Comparison of ENCODE assay signal across 24 cellular contexts in the genomic region with DNA sequence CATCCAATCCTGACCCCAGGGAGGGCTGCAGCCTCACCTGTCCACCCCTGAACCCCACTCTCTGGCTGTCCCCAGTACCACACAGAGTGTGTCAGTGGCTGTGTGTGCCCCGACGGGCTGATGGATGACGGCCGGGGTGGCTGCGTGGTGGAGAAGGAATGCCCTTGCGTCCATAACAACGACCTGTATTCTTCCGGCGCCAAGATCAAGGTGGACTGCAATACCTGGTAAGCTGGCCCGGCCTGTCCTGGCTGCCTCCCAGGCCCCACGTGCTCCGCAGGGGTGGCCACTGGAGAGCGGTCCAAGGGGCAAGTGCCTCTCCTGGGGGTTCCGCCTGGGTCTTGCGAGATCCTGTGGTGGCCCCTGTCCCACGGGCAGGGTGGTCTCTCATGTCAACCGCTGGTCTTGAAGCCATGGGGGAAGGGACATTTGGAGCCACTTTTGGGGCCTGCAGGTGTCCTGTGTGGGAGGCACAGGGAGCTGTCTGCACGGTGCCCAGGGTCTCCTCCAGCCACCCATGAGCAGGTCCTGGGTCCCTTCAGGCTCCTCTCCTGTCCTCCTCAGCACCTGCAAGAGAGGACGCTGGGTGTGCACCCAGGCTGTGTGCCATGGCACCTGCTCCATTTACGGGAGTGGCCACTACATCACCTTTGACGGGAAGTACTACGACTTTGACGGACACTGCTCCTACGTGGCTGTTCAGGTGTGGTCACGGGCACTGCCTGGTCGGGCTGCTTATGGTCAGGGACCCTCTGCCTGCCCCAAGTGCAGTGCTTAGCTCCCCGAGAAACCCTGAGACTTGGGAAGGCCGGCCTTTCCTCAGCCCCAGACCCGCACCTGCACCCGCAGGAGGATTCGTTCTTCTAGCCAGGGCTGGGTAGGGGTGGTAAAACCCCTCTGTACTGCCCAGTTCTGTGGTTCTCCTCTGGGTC. TPM values are rescaled to one million over a fixed set of nuclear protein-coding genes. Genes with fewer than 3 reads are reported as not detected.
DNase-seq lines count a peak whose midpoint lies in the region; ATAC-seq and TF ChIP-seq lines count a peak whose summit lies in the region.
"Had no signal": no experiment of that assay in that cellular context is flagged by ENCODE, and none has a peak within 500 bp of the region (broad histone marks: within the 10 kb centered on the region; RNA-seq: fewer than 3 reads in every experiment).

No MANE protein-coding gene starts in this region.

- H3K27me3 ChIP-seq in spleen (replicated peaks in 1 of 7) (peaks cover 0 to 34% (median 0%) of the 10 kb centered on the region in 7 donors), uterus (no peaks in the 10 kb centered on the region)
- H3K27me3 ChIP-seq: brain microvascular endothelial cell had no signal

- no peaks in the 10 kb centered on the region for H3K9me3 ChIP-seq in spleen
- H3K9me3 ChIP-seq in uterus = no peaks in the 10 kb centered on the region
- H3K9me3 ChIP-seq: SK-N-SH had no signal

- H3K36me3 Mint-ChIP-seq in WTC11 (peaks cover 6% of the 10 kb centered on the region; the same call in 1 of the 2 replicates), mesothelial cell of epicardium (no peaks in the 10 kb centered on the region)

- intact Hi-C loops in Right ventricle myocardium superior (cut with DNase I) = no loop called here
- intact Hi-C loops in spleen (cut with DNase I; ENCODE audit: low total_unique reads) = no loop called here
- intact Hi-C loops in uterus (cut with DNase I; ENCODE audit: low total_unique reads) = no loop called here

- H3K4me3 ChIP-seq in spleen = no peak overlapping the region
- H3K4me3 ChIP-seq in uterus = no peak overlapping the region
- H3K4me3 ChIP-seq: smooth muscle cell had no signal

- H3K27ac ChIP-seq in spleen (no peak overlapping the region), uterus (no peak overlapping the region)
- H3K27ac ChIP-seq: brain microvascular endothelial cell, RWPE1 had no signal

- H3K4me1 Mint-ChIP-seq in WTC11 (no peaks in the 10 kb centered on the region), mesothelial cell of epicardium (no peaks in the 10 kb centered on the region)
- H3K4me1 Mint-ChIP-seq: activated CD4-positive, alpha-beta T cell treated with anti-CD3 and anti-CD28 coated beads for 36 hours; neural crest cell had no signal

- CTCF ChIA-PET in WTC11 (lab: Charles Lee) = no interaction called here

- 86 to 93% (median 89%) methylated on average over 16 to 31 of the region's 31 CpGs for WGBS in spleen, 5 donors

- H3K36me3 ChIP-seq in spleen (no peaks in the 10 kb centered on the region), uterus (no peaks in the 10 kb centered on the region)
- H3K36me3 ChIP-seq: brain microvascular endothelial cell had no signal

- peak; percentile 5 for DNase-seq in WTC11 (ENCODE audit: low spot score)
- DNase-seq in Right ventricle myocardium superior = peak; percentile 32
- peak; percentile 13 to 31 for DNase-seq in mesothelial cell of epicardium (ENCODE audit: low spot score in 2 of 2, unreplicated experiment in 2 of 2)
- peak; percentile 58 for DNase-seq in spleen
- no peak for DNase-seq in HuH-7 (ENCODE audit: low spot score)
- no peak for DNase-seq in NCI-H1694 (lab: John Stamatoyannopoulos, UW)
- DNase-seq in uterus = no peak
- DNase-seq: activated gamma-delta T cell, brain microvascular endothelial cell, C1 segment of cervical spinal cord, DND-41, hypothalamus, SK-N-SH, trophoblast cell had no signal

- TF ChIP-seq POLR2A in spleen (IDR thresholded peaks at IDR 0.05) (no peak), uterus (IDR thresholded peaks at IDR 0.05) (no peak)

- H3K27me3 Mint-ChIP-seq in WTC11 (ENCODE audit: low read depth) (no peaks in the 10 kb centered on the region; the same call in none of the 2 replicates), mesothelial cell of epicardium (ENCODE audit: low read depth) (no peaks in the 10 kb centered on the region)
- H3K27me3 Mint-ChIP-seq: activated CD4-positive, alpha-beta T cell treated with anti-CD3 and anti-CD28 coated beads for 36 hours had no signal

- H3K4me3 Mint-ChIP-seq in WTC11 = no peak overlapping the region
- H3K4me3 Mint-ChIP-seq in mesothelial cell of epicardium = no peak overlapping the region
- H3K4me3 Mint-ChIP-seq: activated CD4-positive, alpha-beta T cell treated with anti-CD3 and anti-CD28 coated beads for 36 hours; neural crest cell had no signal

- H3K9me3 Mint-ChIP-seq in WTC11 (peaks cover 8% of the 10 kb centered on the region), mesothelial cell of epicardium (peaks cover 2% of the 10 kb centered on the region)

- TF ChIP-seq CTCF in WTC11 (IDR thresholded peaks at IDR 0.05) (no peak), mesothelial cell of epicardium (IDR thresholded peaks at IDR 0.05; ENCODE audit: unreplicated experiment) (no peak), spleen (IDR thresholded peaks at IDR 0.05 in 8 of 11, conservative IDR thresholded peaks at IDR 0.05 in 3 of 11) (no peak), uterus (IDR thresholded peaks at IDR 0.05) (no peak)

- POLR2A ChIA-PET in WTC11 (lab: Charles Lee) = no interaction called here

- H3K27ac Mint-ChIP-seq in WTC11 = no peak overlapping the region
- no peak overlapping the region for H3K27ac Mint-ChIP-seq in mesothelial cell of epicardium
- H3K27ac Mint-ChIP-seq: activated CD4-positive, alpha-beta T cell treated with anti-CD3 and anti-CD28 coated beads for 36 hours had no signal

- ATAC-seq in WTC11 (no peak), Right ventricle myocardium superior (ENCODE audit: poor library complexity) (no peak)
- ATAC-seq: activated CD4-positive, alpha-beta T cell treated with anti-CD3 and anti-CD28 coated beads for 36 hours; HCT116 had no signal

- H3K4me1 ChIP-seq in spleen (no peaks in the 10 kb centered on the region), uterus (no peaks in the 10 kb centered on the region)
- H3K4me1 ChIP-seq: Caco-2 had no signal

TF ChIP-seq in WTC11, 78 proteins besides CTCF, POLR2A, EP300 and RAD21:
- TF ChIP-seq, protein P1, sequence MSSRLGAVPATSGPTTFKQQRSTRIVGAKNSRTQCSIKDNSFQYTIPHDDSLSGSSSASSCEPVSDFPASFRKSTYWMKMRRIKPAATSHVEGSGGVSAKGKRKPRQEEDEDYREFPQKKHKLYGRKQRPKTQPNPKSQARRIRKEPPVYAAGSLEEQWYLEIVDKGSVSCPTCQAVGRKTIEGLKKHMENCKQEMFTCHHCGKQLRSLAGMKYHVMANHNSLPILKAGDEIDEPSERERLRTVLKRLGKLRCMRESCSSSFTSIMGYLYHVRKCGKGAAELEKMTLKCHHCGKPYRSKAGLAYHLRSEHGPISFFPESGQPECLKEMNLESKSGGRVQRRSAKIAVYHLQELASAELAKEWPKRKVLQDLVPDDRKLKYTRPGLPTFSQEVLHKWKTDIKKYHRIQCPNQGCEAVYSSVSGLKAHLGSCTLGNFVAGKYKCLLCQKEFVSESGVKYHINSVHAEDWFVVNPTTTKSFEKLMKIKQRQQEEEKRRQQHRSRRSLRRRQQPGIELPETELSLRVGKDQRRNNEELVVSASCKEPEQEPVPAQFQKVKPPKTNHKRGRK (CRISPR knock-in tag; IDR thresholded peaks at IDR 0.05; ENCODE audit: borderline replicate concordance) = no peak
- TF ChIP-seq, protein P2, sequence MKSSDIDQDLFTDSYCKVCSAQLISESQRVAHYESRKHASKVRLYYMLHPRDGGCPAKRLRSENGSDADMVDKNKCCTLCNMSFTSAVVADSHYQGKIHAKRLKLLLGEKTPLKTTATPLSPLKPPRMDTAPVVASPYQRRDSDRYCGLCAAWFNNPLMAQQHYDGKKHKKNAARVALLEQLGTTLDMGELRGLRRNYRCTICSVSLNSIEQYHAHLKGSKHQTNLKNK (CRISPR knock-in tag; IDR thresholded peaks at IDR 0.05) = no peak
- TF ChIP-seq SOX15 (CRISPR knock-in tag; IDR thresholded peaks at IDR 0.05) = no peak

RNA-seq across cellular contexts. Expression of a gene that starts 11.8 kb away (rescaled TPM):
- 0.07 to 0.60 TPM (median 0.22 TPM) in 3 replicates for total RNA-seq in WTC11 (2021)
- not detected for total RNA-seq in Right ventricle myocardium superior
- total RNA-seq in mesothelial cell of epicardium = 0.02 to 0.07 TPM (median 0.04 TPM) in 3 replicates
- total RNA-seq in spleen = under 1 TPM in 2 of 7 donors, not detected in 5; 0.03 to 0.06 TPM
- polyA plus RNA-seq in spleen = under 1 TPM in 1 of 3 donors, not detected in 2; 0.03 TPM
- total RNA-seq in uterus = 1 to 10 TPM in 1 of 4 donors, under 1 TPM in 2, not detected in 1; 0.06 to 1.8 (median 0.26) TPM
- total RNA-seq: activated CD4-positive, alpha-beta T cell treated with anti-CD3 and anti-CD28 coated beads for 36 hours; LHCN-M2; liver; mononuclear cell; NCI-H460; neural crest cell; smooth muscle cell had no signal
- polyA plus RNA-seq: SK-N-SH, smooth muscle cell had no signal

RNA-seq across cellular contexts. Expression of a gene that starts 49.9 kb away (rescaled TPM):
- 0.05 to 0.13 TPM (median 0.07 TPM) in 3 replicates for total RNA-seq in WTC11 (2021)
- not detected for total RNA-seq in Right ventricle myocardium superior
- total RNA-seq in mesothelial cell of epicardium = not detected in 3 replicates
- total RNA-seq in spleen = under 1 TPM in 4 of 7 donors, not detected in 3; 0.09 to 0.76 (median 0.34) TPM
- polyA plus RNA-seq in spleen = under 1 TPM; 0.02 to 0.22 (median 0.11) TPM
- total RNA-seq in uterus = 1 to 10 TPM in 1 of 4 donors, under 1 TPM in 1, not detected in 2; 0.43 to 3.5 TPM
- total RNA-seq: activated CD4-positive, alpha-beta T cell treated with anti-CD3 and anti-CD28 coated beads for 36 hours; Caco-2; LHCN-M2; NCI-H460; neural crest cell; smooth muscle cell had no signal
- polyA plus RNA-seq: SK-N-SH, smooth muscle cell had no signal

Comparison
In these comparisons a context has a peak if more than half of its experiments do, and no peak if none do; other contexts are left out.
1. DNase-seq: peak in WTC11 (single experiment), Right ventricle myocardium superior (single experiment), mesothelial cell of epicardium (2 of 2) and spleen (single experiment); none in HuH-7 (single experiment), NCI-H1694 (single experiment) and uterus (0 of 2).